Comparison of ENCODE assay signal across 21 cellular contexts in the genomic region with DNA sequence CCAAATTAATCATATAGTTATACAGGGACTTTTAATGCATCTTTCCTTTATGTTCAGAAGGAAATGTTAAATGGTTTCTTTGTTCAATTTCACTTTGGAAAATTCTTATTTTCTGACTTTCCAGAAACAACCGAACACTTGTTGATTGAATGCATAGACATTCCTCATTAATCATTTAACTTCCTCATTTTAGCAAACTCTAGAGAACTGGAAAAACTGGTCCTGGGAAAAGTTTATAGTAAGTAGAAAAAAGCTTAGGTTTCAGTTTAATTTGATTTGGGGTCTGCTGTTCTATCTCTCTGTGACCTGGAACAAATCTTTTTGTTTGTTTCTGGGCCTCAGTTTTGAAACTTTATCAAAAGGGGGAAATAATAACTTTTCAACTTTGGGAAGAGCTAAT.
"Had no signal": no experiment of that assay in that cellular context is flagged by ENCODE, and none has a peak within 500 bp of the region (broad histone marks: within the 10 kb centered on the region; RNA-seq: fewer than 3 reads in every experiment).

No MANE protein-coding gene starts in this region.

- H3K27ac Mint-ChIP-seq: immature natural killer cell; naive thymus-derived CD4-positive, alpha-beta T cell; stimulated activated memory B cell treated with anti-CD40 and anti-IgM and Interleukin-4, amounts not matched to agents 10 μg/mL and 1 μg/mL and 100 μg/mL, for 72 hours; stimulated activated naive CD8-positive, alpha-beta T cell treated with anti-CD3 and anti-CD28 coated beads, Interleukin-15, amount 100 ng/mL, for 72 hours had no signal

- H3K36me3 Mint-ChIP-seq: immature natural killer cell; naive thymus-derived CD4-positive, alpha-beta T cell; stimulated activated memory B cell treated with anti-CD40 and anti-IgM and Interleukin-4, amounts not matched to agents 10 μg/mL and 1 μg/mL and 100 μg/mL, for 72 hours had no signal

- H3K27me3 Mint-ChIP-seq: central memory CD8-positive, alpha-beta T cell; stimulated activated memory B cell treated with anti-CD40 and anti-IgM and Interleukin-4, amounts not matched to agents 10 μg/mL and 1 μg/mL and 100 μg/mL, for 72 hours; stimulated activated naive CD8-positive, alpha-beta T cell treated with anti-CD3 and anti-CD28 coated beads, Interleukin-15, amount 100 ng/mL, for 72 hours had no signal

- H3K36me3 ChIP-seq: esophagus muscularis mucosa, right lobe of liver, spleen, tibial nerve had no signal

- H3K9me3 Mint-ChIP-seq: stimulated activated naive CD8-positive, alpha-beta T cell treated with anti-CD3 and anti-CD28 coated beads, Interleukin-15, amount 100 ng/mL, for 72 hours had no signal

- H3K4me3 Mint-ChIP-seq: central memory CD8-positive, alpha-beta T cell; immature natural killer cell; naive thymus-derived CD4-positive, alpha-beta T cell; neural crest cell; stimulated activated memory B cell treated with anti-CD40 and anti-IgM and Interleukin-4, amounts not matched to agents 10 μg/mL and 1 μg/mL and 100 μg/mL, for 72 hours; stimulated activated naive CD8-positive, alpha-beta T cell treated with anti-CD3 and anti-CD28 coated beads, Interleukin-15, amount 100 ng/mL, for 72 hours had no signal

- DNase-seq: cortex of kidney; dorsolateral prefrontal cortex; effector CD8-positive, alpha-beta T cell; immature natural killer cell; kidney; left colon; mesendoderm; naive thymus-derived CD4-positive, alpha-beta T cell; retina; right lobe of liver; spleen; stimulated activated CD4-positive, alpha-beta T cell treated with anti-CD3 and anti-CD28 coated beads, Interleukin-15, amount 100 ng/mL, for 24 hours; stimulated activated CD4-positive, alpha-beta T cell treated with anti-CD3 and anti-CD28 coated beads, Interleukin-1b, Interleukin-23, amount 100 ng/mL, for 48 hours; stimulated activated CD4-positive, alpha-beta T cell treated with anti-CD3 and anti-CD28 coated beads, Interleukin-4, amount 100 ng/mL, for 24 hours; stimulated activated naive CD8-positive, alpha-beta T cell treated with anti-CD3 and anti-CD28 coated beads, Interleukin-15, amount 100 ng/mL, for 72 hours; testis had no signal

- H3K27me3 ChIP-seq: dorsolateral prefrontal cortex, esophagus muscularis mucosa, right lobe of liver, spleen, testis, tibial nerve had no signal

- H3K4me3 ChIP-seq: dorsolateral prefrontal cortex, esophagus muscularis mucosa, right lobe of liver, spleen, testis, tibial nerve had no signal

- H3K4me1 Mint-ChIP-seq: central memory CD8-positive, alpha-beta T cell; immature natural killer cell; naive thymus-derived CD4-positive, alpha-beta T cell; neural crest cell; stimulated activated memory B cell treated with anti-CD40 and anti-IgM and Interleukin-4, amounts not matched to agents 10 μg/mL and 1 μg/mL and 100 μg/mL, for 72 hours; stimulated activated naive CD8-positive, alpha-beta T cell treated with anti-CD3 and anti-CD28 coated beads, Interleukin-15, amount 100 ng/mL, for 72 hours had no signal

- ATAC-seq: left colon; naive thymus-derived CD4-positive, alpha-beta T cell; right lobe of liver; stimulated activated memory B cell treated with anti-CD40 and anti-IgM and Interleukin-4, amounts not matched to agents 10 μg/mL and 1 μg/mL and 100 μg/mL, for 72 hours; stimulated activated naive CD8-positive, alpha-beta T cell treated with anti-CD3 and anti-CD28 coated beads, Interleukin-15, amount 100 ng/mL, for 72 hours had no signal

- FAIRE-seq: kidney had no signal
